Comparison of ENCODE assay signal across 13 cellular contexts in the genomic region with DNA sequence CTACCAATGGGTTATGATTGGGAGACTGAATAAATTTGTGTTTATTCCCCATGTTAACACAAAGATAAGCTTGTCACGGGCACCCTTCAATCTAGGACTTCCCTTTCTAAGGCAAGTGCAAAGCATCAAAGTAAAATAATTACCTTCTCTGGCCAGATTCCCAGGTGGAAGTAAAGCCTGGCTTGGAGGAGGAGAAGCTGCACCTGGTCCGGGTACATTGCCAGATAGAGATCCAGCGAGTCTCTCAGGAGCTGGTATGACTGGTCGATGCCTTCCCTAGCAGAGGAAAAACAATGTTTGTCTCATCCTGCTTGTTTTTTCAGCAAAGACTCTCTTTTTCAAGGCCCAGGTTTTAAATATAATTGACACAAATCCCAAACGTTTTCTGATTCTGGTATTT.
"Had no signal": no experiment of that assay in that cellular context is flagged by ENCODE, and none has a peak within 500 bp of the region (broad histone marks: within the 10 kb centered on the region; RNA-seq: fewer than 3 reads in every experiment).

No MANE protein-coding gene starts in this region.

- H3K27ac ChIP-seq: ascending aorta, coronary artery, heart right ventricle, left ventricle myocardium inferior, tibial nerve had no signal

- H3K9me3 Mint-ChIP-seq: activated CD4-positive, alpha-beta memory T cell treated with anti-CD3 and anti-CD28 coated beads for 36 hours; activated naive CD8-positive, alpha-beta T cell treated with anti-CD3 and anti-CD28 coated beads, Interleukin-2, amount 50 U/mL, for 24 hours; activated T-cell treated with anti-CD3 and anti-CD28 coated beads, Interleukin-2, amount 50 U/mL, for 72 hours; memory B cell; nephron progenitor cell had no signal

- H3K4me1 Mint-ChIP-seq: activated naive CD8-positive, alpha-beta T cell treated with anti-CD3 and anti-CD28 coated beads, Interleukin-2, amount 50 U/mL, for 24 hours; nephron progenitor cell had no signal

- H3K27ac Mint-ChIP-seq: activated CD4-positive, alpha-beta memory T cell treated with anti-CD3 and anti-CD28 coated beads for 36 hours; activated naive CD8-positive, alpha-beta T cell treated with anti-CD3 and anti-CD28 coated beads, Interleukin-2, amount 50 U/mL, for 24 hours; activated T-cell treated with anti-CD3 and anti-CD28 coated beads, Interleukin-2, amount 50 U/mL, for 72 hours; memory B cell; nephron progenitor cell had no signal

- H3K27me3 ChIP-seq: ascending aorta, heart right ventricle, tibial nerve had no signal

- H3K4me3 Mint-ChIP-seq: activated CD4-positive, alpha-beta memory T cell treated with anti-CD3 and anti-CD28 coated beads for 36 hours; activated naive CD8-positive, alpha-beta T cell treated with anti-CD3 and anti-CD28 coated beads, Interleukin-2, amount 50 U/mL, for 24 hours; activated T-cell treated with anti-CD3 and anti-CD28 coated beads, Interleukin-2, amount 50 U/mL, for 72 hours; memory B cell; nephron progenitor cell had no signal

- ATAC-seq: activated naive CD8-positive, alpha-beta T cell treated with anti-CD3 and anti-CD28 coated beads, Interleukin-2, amount 50 U/mL, for 24 hours; activated T-cell treated with anti-CD3 and anti-CD28 coated beads, Interleukin-2, amount 50 U/mL, for 72 hours had no signal

- H3K4me1 ChIP-seq: ascending aorta, left ventricle myocardium inferior, tibial nerve had no signal

- H3K9me3 ChIP-seq: ascending aorta, heart right ventricle, left ventricle myocardium inferior, tibial nerve had no signal

- H3K27me3 Mint-ChIP-seq: activated CD4-positive, alpha-beta memory T cell treated with anti-CD3 and anti-CD28 coated beads for 36 hours; activated naive CD8-positive, alpha-beta T cell treated with anti-CD3 and anti-CD28 coated beads, Interleukin-2, amount 50 U/mL, for 24 hours; memory B cell had no signal

- DNase-seq: activated CD4-positive, alpha-beta memory T cell treated with anti-CD3 and anti-CD28 coated beads for 36 hours; activated naive CD8-positive, alpha-beta T cell treated with anti-CD3 and anti-CD28 coated beads, Interleukin-2, amount 50 U/mL, for 24 hours; activated T-cell treated with anti-CD3 and anti-CD28 coated beads, Interleukin-2, amount 50 U/mL, for 72 hours; effector CD4-positive, alpha-beta T cell; foreskin melanocyte; heart right ventricle; islet precursor cell; left ventricle myocardium inferior; nephron progenitor cell had no signal

- H3K4me3 ChIP-seq: ascending aorta, coronary artery, heart right ventricle, left ventricle myocardium inferior, tibial nerve had no signal
